8 cellular contexts compared by ENCODE assay signal in genomic region chr19:44746616-44746945, GRCh38. TPM values are rescaled to one million over a fixed set of nuclear protein-coding genes. Genes with fewer than 3 reads are reported as not detected.
DNase-seq lines count a peak whose midpoint lies in the region; ATAC-seq and TF ChIP-seq lines count a peak whose summit lies in the region.

No MANE protein-coding gene starts in this region.

- WGBS in gastroesophageal sphincter (ENCODE audit: low coverage in 1 of 2), 2 donors, result 80 to 81% methylated on average over 3 of the region's 5 CpGs

- peaks cover 15% of the 10 kb centered on the region for H3K36me3 ChIP-seq in DOHH2 (ENCODE audit: control insufficient read depth, low read length)
- H3K36me3 ChIP-seq in gastroesophageal sphincter, result peaks cover 0 to 14% of the 10 kb centered on the region in 2 donors
- peaks cover 9% of the 10 kb centered on the region for H3K36me3 ChIP-seq in skeletal muscle satellite cell (ENCODE audit: insufficient read depth, low read length)

- peaks cover 43 to 55% (median 50%) of the 10 kb centered on the region in 3 donors for H3K4me1 Mint-ChIP-seq in T-cell

- ATAC-seq in T-cell (replicated peaks in 1 of 4), result no peak
- no peak for ATAC-seq in gastroesophageal sphincter
- no peak for ATAC-seq in GM19455 (IDR thresholded peaks at IDR 0.05; ENCODE audit: unreplicated experiment)

- H3K4me2 ChIP-seq in DOHH2 (ENCODE audit: low read length) (peak overlapping the region; percentile 98), skeletal muscle satellite cell (ENCODE audit: low read length) (peak overlapping the region; percentile 78)

- H3K79me2 ChIP-seq in DOHH2 (ENCODE audit: control insufficient read depth, low read length), result peaks cover 24% of the 10 kb centered on the region

- H3K4me3 ChIP-seq in DOHH2 (ENCODE audit: low read length) (peak overlapping the region; percentile 91), gastroesophageal sphincter (no peak overlapping the region), skeletal muscle satellite cell (ENCODE audit: low read length) (no peak overlapping the region)

- no peaks in the 10 kb centered on the region for H3K9me3 ChIP-seq in DOHH2 (ENCODE audit: control insufficient read depth, insufficient read depth, low read length)
- no peaks in the 10 kb centered on the region for H3K9me3 ChIP-seq in gastroesophageal sphincter
- H3K9me3 ChIP-seq in skeletal muscle satellite cell (replicated peaks; ENCODE audit: low read length), result no peaks in the 10 kb centered on the region

- H3F3A ChIP-seq in DOHH2 (ENCODE audit: control insufficient read depth, insufficient read depth), result peaks cover 16% of the 10 kb centered on the region

- H3K9me2 ChIP-seq in DOHH2 (replicated peaks; ENCODE audit: control insufficient read depth, low read length), result no peaks in the 10 kb centered on the region

- TF ChIP-seq POLR2A in gastroesophageal sphincter (IDR thresholded peaks at IDR 0.05), result no peak

- no peak for TF ChIP-seq EP300 in gastroesophageal sphincter (IDR thresholded peaks at IDR 0.05)

- H3K36me3 Mint-ChIP-seq in T-cell, result peaks cover 3% of the 10 kb centered on the region

- H3K27ac Mint-ChIP-seq in T-cell, result peak overlapping the region; percentile 73 to 87

- DNase-seq in T-cell (no peak), anterior cingulate cortex (lab: John Stamatoyannopoulos, UW) (no peak), NCI-H2029 (lab: John Stamatoyannopoulos, UW) (no peak), foreskin melanocyte (no peak)

- CTCF ChIA-PET in T-cell (lab: Charles Lee), result no interaction called here

- no peaks in the 10 kb centered on the region for H4K20me1 ChIP-seq in DOHH2 (ENCODE audit: control insufficient read depth, insufficient read depth, low read depth, low read length)

- TF ChIP-seq CTCF in DOHH2 (IDR thresholded peaks at IDR 0.05; ENCODE audit: low read depth, low read length, poor library complexity, severe bottlenecking) (no peak), gastroesophageal sphincter (IDR thresholded peaks at IDR 0.05) (no peak)

- H3K4me1 ChIP-seq in DOHH2 (ENCODE audit: control insufficient read depth, low read length), result peaks cover 44% of the 10 kb centered on the region
- H3K4me1 ChIP-seq in gastroesophageal sphincter, result peaks cover 5 to 91% (median 55%) of the 10 kb centered on the region in 3 donors
- peaks cover 68% of the 10 kb centered on the region for H3K4me1 ChIP-seq in skeletal muscle satellite cell (ENCODE audit: control insufficient read depth, insufficient read depth, low read length)

- no peaks in the 10 kb centered on the region for H3K27me3 Mint-ChIP-seq in T-cell

- POLR2A ChIA-PET in T-cell (lab: Charles Lee), result no interaction called here

- H3K27me3 ChIP-seq in DOHH2 (ENCODE audit: control insufficient read depth, low read length) (peaks cover 13% of the 10 kb centered on the region), gastroesophageal sphincter (no peaks in the 10 kb centered on the region), skeletal muscle satellite cell (ENCODE audit: control insufficient read depth, insufficient read depth, low read length) (no peaks in the 10 kb centered on the region)

- H3K9me3 Mint-ChIP-seq in T-cell, result no peaks in the 10 kb centered on the region

- peak overlapping the region; percentile 55 for H3K9ac ChIP-seq in skeletal muscle satellite cell (ENCODE audit: low read depth, low read length)

- H3K4me3 Mint-ChIP-seq in T-cell, result peak overlapping the region; percentile 71 to 92 (median 78)

- H3K27ac ChIP-seq in DOHH2 (ENCODE audit: low read depth, low read length), result no peak overlapping the region
- H3K27ac ChIP-seq in gastroesophageal sphincter, result peak overlapping the region; percentile 88 to 92 (median 92)

RNA-seq across cellular contexts. Expression of gene BCL3, which starts 1.9 kb away (rescaled TPM):
- total RNA-seq in T-cell (100 to 1,000 TPM in 1 of 5 donors, 10 to 100 TPM in 4; 18.7 to 103 (median 19.4) TPM), gastroesophageal sphincter (10 to 100 TPM; 13.2 to 37.7 (median 16.4) TPM)
- total RNA-seq in skeletal muscle satellite cell (2012; rRNA removed), result 5.7 and 5.8 TPM in 2 replicates

RNA-seq across cellular contexts. Expression of gene CBLC, which starts 31.1 kb away (rescaled TPM):
- total RNA-seq in T-cell, result under 1 TPM in 2 of 5 donors, not detected in 3; 0.25 to 0.30 TPM
- total RNA-seq in gastroesophageal sphincter, result 1 to 10 TPM in 1 of 4 donors, under 1 TPM in 1, not detected in 2; 0.93 to 1.0 TPM
- not detected in 2 replicates for total RNA-seq in skeletal muscle satellite cell (2012; rRNA removed)

RNA-seq across cellular contexts. Expression of gene CEACAM16, which starts 47.6 kb away (rescaled TPM):
- not detected for total RNA-seq in T-cell
- total RNA-seq in gastroesophageal sphincter, result not detected
- not detected in 2 replicates for total RNA-seq in skeletal muscle satellite cell (2012; rRNA removed)
